Comparison of ENCODE assay signal across 8 cellular contexts in genomic region chr2:113890253-113891235, GRCh38. TPM values are rescaled to one million over a fixed set of nuclear protein-coding genes. Genes with fewer than 3 reads are reported as not detected.
DNase-seq lines count a peak whose midpoint lies in the region; ATAC-seq and TF ChIP-seq lines count a peak whose summit lies in the region.

No MANE protein-coding gene starts in this region.

- DNase-seq in GM13977 (ENCODE audit: low spot score) (peak; percentile 53), NCI-H146 treated with DMSO at 0.1 percent for 48 hours (lab: John Stamatoyannopoulos, UW; ENCODE audit: unreplicated experiment) (peak; percentile 30)
- DNase-seq in activated CD4-positive, alpha-beta T cell treated with anti-CD3 and anti-CD28 coated beads, Interleukin-2, amount 10 ng/mL, durations not matched to agents 24 days and 14 days = peak; percentile 92
- peak; percentile 48 to 62 for DNase-seq in stimulated activated CD4-positive, alpha-beta T cell treated with anti-CD3 and anti-CD28 coated beads, Interleukin-4, amount 100 ng/mL, for 48 hours (ENCODE audit: low read depth in 2 of 2)

- no peak for TF ChIP-seq CTCF in GM13977 (IDR thresholded peaks at IDR 0.05; ENCODE audit: extremely low read depth, insufficient read depth, missing control alignments)
- no peak for TF ChIP-seq CTCF in liver (IDR thresholded peaks at IDR 0.05; ENCODE audit: low read depth, low read length, missing input control)

- no peaks in the 10 kb centered on the region for H3K36me3 ChIP-seq in liver (ENCODE audit: control insufficient read depth in 4 of 4, insufficient read depth in 3 of 4, low read depth in 1 of 4, low read length in 3 of 4)

- WGBS in liver = under 1% methylated on average over 57 of the region's 57 CpGs

- peak; percentile 9 to 19 for TF ChIP-seq RAD21 in liver (IDR thresholded peaks at IDR 0.05)

- peaks cover 66% of the 10 kb centered on the region for H3K4me1 Mint-ChIP-seq in activated CD4-positive, alpha-beta T cell treated with anti-CD3 and anti-CD28 coated beads, Interleukin-2, amount 10 ng/mL, durations not matched to agents 24 days and 14 days
- H3K4me1 Mint-ChIP-seq in dendritic cell treated with granulocyte-macrophage colony-stimulating factor and Interleukin-4, amounts not matched to agents 40 ng/mL and 50 ng/mL, for 4 days (ENCODE audit: low read depth) = peaks cover 67% of the 10 kb centered on the region

- H3K9me3 Mint-ChIP-seq in activated CD4-positive, alpha-beta T cell treated with anti-CD3 and anti-CD28 coated beads, Interleukin-2, amount 10 ng/mL, durations not matched to agents 24 days and 14 days = no peaks in the 10 kb centered on the region
- no peaks in the 10 kb centered on the region for H3K9me3 Mint-ChIP-seq in dendritic cell treated with granulocyte-macrophage colony-stimulating factor and Interleukin-4, amounts not matched to agents 40 ng/mL and 50 ng/mL, for 4 days

- peaks cover 10 to 46% (median 36%) of the 10 kb centered on the region in 4 donors for H3K4me1 ChIP-seq in liver (ENCODE audit: control insufficient read depth in 4 of 4, insufficient read depth in 4 of 4, low read length in 3 of 4)

- peak overlapping the region; percentile 94 for H3K4me3 Mint-ChIP-seq in activated CD4-positive, alpha-beta T cell treated with anti-CD3 and anti-CD28 coated beads, Interleukin-2, amount 10 ng/mL, durations not matched to agents 24 days and 14 days
- peak overlapping the region; percentile 96 for H3K4me3 Mint-ChIP-seq in dendritic cell treated with granulocyte-macrophage colony-stimulating factor and Interleukin-4, amounts not matched to agents 40 ng/mL and 50 ng/mL, for 4 days

- intact Hi-C loops in activated CD4-positive, alpha-beta T cell treated with anti-CD3 and anti-CD28 coated beads, Interleukin-2, amount 10 ng/mL, durations not matched to agents 24 days and 14 days (cut with micrococcal nuclease) = loop anchor here (1.0 to 2.0 kb wide), 4 partner anchors 88 to 198 kb away; partner anchors contain the start of gene SLC35F5
- intact Hi-C loops in dendritic cell treated with granulocyte-macrophage colony-stimulating factor and Interleukin-4, amounts not matched to agents 40 ng/mL and 50 ng/mL, for 4 days (cut with micrococcal nuclease) = loop anchor here (2.0 kb wide), 1 partner anchor 134 kb away; the partner anchor contains the start of gene SLC35F5

- H3K4me3 ChIP-seq in liver (ENCODE audit: low read depth in 1 of 3, low read length in 3 of 3) = peak overlapping the region; percentile 84 to 98 (median 87)

- H3K27me3 Mint-ChIP-seq in activated CD4-positive, alpha-beta T cell treated with anti-CD3 and anti-CD28 coated beads, Interleukin-2, amount 10 ng/mL, durations not matched to agents 24 days and 14 days = no peaks in the 10 kb centered on the region
- H3K27me3 Mint-ChIP-seq in dendritic cell treated with granulocyte-macrophage colony-stimulating factor and Interleukin-4, amounts not matched to agents 40 ng/mL and 50 ng/mL, for 4 days = no peaks in the 10 kb centered on the region

- peak overlapping the region; percentile 99 for H3K27ac Mint-ChIP-seq in activated CD4-positive, alpha-beta T cell treated with anti-CD3 and anti-CD28 coated beads, Interleukin-2, amount 10 ng/mL, durations not matched to agents 24 days and 14 days
- H3K27ac Mint-ChIP-seq in dendritic cell treated with granulocyte-macrophage colony-stimulating factor and Interleukin-4, amounts not matched to agents 40 ng/mL and 50 ng/mL, for 4 days = peak overlapping the region; percentile 98

- H3K27me3 ChIP-seq in liver (ENCODE audit: control insufficient read depth in 4 of 4, insufficient read depth in 4 of 4, low read length in 3 of 4) = no peaks in the 10 kb centered on the region

- H3K9me3 ChIP-seq in liver (ENCODE audit: control insufficient read depth in 4 of 4, low read length in 3 of 4) = no peaks in the 10 kb centered on the region

- ATAC-seq in HG02623 (IDR thresholded peaks at IDR 0.05; ENCODE audit: unreplicated experiment) (peak; percentile 16), HG03457 (IDR thresholded peaks at IDR 0.05; ENCODE audit: unreplicated experiment) (no peak)

- H3K27ac ChIP-seq in liver (ENCODE audit: low read depth in 1 of 2, low read length in 2 of 2) = peak overlapping the region; percentile 95 to 98

- in situ Hi-C loops in GM13977 (cut with MboI; ENCODE audit: low pct_unique_long_range_greater_than_20kb, low sequenced_read_pairs, unreplicated experiment) = no loop called here

- peak overlapping the region; percentile 95 to 98 for H3K9ac ChIP-seq in liver (ENCODE audit: low read depth in 1 of 2, low read length in 2 of 2)

- peaks cover 46% of the 10 kb centered on the region for H3K36me3 Mint-ChIP-seq in activated CD4-positive, alpha-beta T cell treated with anti-CD3 and anti-CD28 coated beads, Interleukin-2, amount 10 ng/mL, durations not matched to agents 24 days and 14 days (ENCODE audit: low read depth)
- H3K36me3 Mint-ChIP-seq in dendritic cell treated with granulocyte-macrophage colony-stimulating factor and Interleukin-4, amounts not matched to agents 40 ng/mL and 50 ng/mL, for 4 days (ENCODE audit: low read depth) = peaks cover 59% of the 10 kb centered on the region

TF ChIP-seq in liver, 16 proteins besides CTCF, POLR2A, EP300 and RAD21:
- TF ChIP-seq JUND (IDR thresholded peaks at IDR 0.05) = no peak
- peak; percentile 55 for TF ChIP-seq YY1 (IDR thresholded peaks at IDR 0.05)
- no peak for TF ChIP-seq NR2F2 (IDR thresholded peaks at IDR 0.05)
- TF ChIP-seq ATF3 (IDR thresholded peaks at IDR 0.05) = no peak
- no peak for TF ChIP-seq HNF4G (IDR thresholded peaks at IDR 0.05)
- no peak for TF ChIP-seq FOXA1 (IDR thresholded peaks at IDR 0.05)
- TF ChIP-seq SP1 (IDR thresholded peaks at IDR 0.05) = no peak
- TF ChIP-seq ZBTB33 (IDR thresholded peaks at IDR 0.05) = no peak
- peak; percentile 66 for TF ChIP-seq REST (IDR thresholded peaks at IDR 0.05)
- TF ChIP-seq HNF4A (conservative IDR thresholded peaks at IDR 0.05) = no peak
- TF ChIP-seq RXRA (IDR thresholded peaks at IDR 0.05) = no peak
- peak; percentile 84 for TF ChIP-seq TAF1 (conservative IDR thresholded peaks at IDR 0.05)
- no peak for TF ChIP-seq EGR1 (IDR thresholded peaks at IDR 0.05; ENCODE audit: low read depth in 2 of 2)
- peak; percentile 25 for TF ChIP-seq MAX (IDR thresholded peaks at IDR 0.05)
- no peak for TF ChIP-seq FOXA2 (IDR thresholded peaks at IDR 0.05)
- peak in 1 of 2 donors; percentile 50 for TF ChIP-seq GABPA (IDR thresholded peaks at IDR 0.05 in 1 of 2, conservative IDR thresholded peaks at IDR 0.05 in 1 of 2)

RNA-seq across cellular contexts. Expression of gene ACTR3, which starts 0.7 kb away (rescaled TPM):
- total RNA-seq in activated CD4-positive, alpha-beta T cell treated with anti-CD3 and anti-CD28 coated beads, Interleukin-2, amount 10 ng/mL, durations not matched to agents 24 days and 14 days = 452 and 460 TPM in 2 replicates
- 10 to 100 TPM; 63.6 to 99.6 TPM for total RNA-seq in liver
- 10 to 100 TPM; 34.4 to 39.9 TPM for polyA plus RNA-seq in liver

Comparison
In these comparisons a context has a peak if more than half of its experiments do, and no peak if none do; other contexts are left out.
1. DNase-seq: peak in every context shown above with its lines; median percentile 92 in activated CD4-positive, alpha-beta T cell treated with anti-CD3 and anti-CD28 coated beads, Interleukin-2, amount 10 ng/mL, durations not matched to agents 24 days and 14 days; 55 in stimulated activated CD4-positive, alpha-beta T cell treated with anti-CD3 and anti-CD28 coated beads, Interleukin-4, amount 100 ng/mL, for 48 hours; 53 in GM13977; 30 in NCI-H146 treated with DMSO at 0.1 percent for 48 hours.